ENCODE assay signal across 24 cellular contexts in genomic region chr9:95440447-95440846, GRCh38.
DNase-seq lines count a peak whose midpoint lies in the region; ATAC-seq, FAIRE-seq and TF ChIP-seq lines count a peak whose summit lies in the region.
"Had no signal": no experiment of that assay in that cellular context is flagged by ENCODE, and none has a peak within 500 bp of the region (broad histone marks: within the 10 kb centered on the region; RNA-seq: fewer than 3 reads in every experiment).

No MANE protein-coding gene starts in this region.

- no peak for TF ChIP-seq EP300 in HepG2 (IDR thresholded peaks at IDR 0.05; ENCODE audit: low read depth in 2 of 2, low read length in 2 of 2)
- no peak for TF ChIP-seq EP300 in HepG2 (CRISPR knock-in tag; IDR thresholded peaks at IDR 0.05; ENCODE audit: borderline replicate concordance)

- H2AFZ ChIP-seq in HepG2 (ENCODE audit: low read length): no peak overlapping the region
- H2AFZ ChIP-seq in PC-3 (ENCODE audit: low read length): no peak overlapping the region
- H2AFZ ChIP-seq in neuronal stem cell (ENCODE audit: low read length): no peak overlapping the region
- H2AFZ ChIP-seq: GM23338 had no signal

- H2BK120ac ChIP-seq in neuronal stem cell (ENCODE audit: low read depth, low read length): no peak overlapping the region

- H2BK12ac ChIP-seq in neuronal stem cell (ENCODE audit: low read length): no peak overlapping the region

- intact Hi-C loops in HepG2 (cut with micrococcal nuclease; ENCODE audit: unreplicated experiment): no loop called here
- intact Hi-C loops in right lobe of liver (cut with DNase I): no loop called here
- intact Hi-C loops in PC-3 (cut with micrococcal nuclease): no loop called here

- H3K4me3 ChIP-seq in HepG2 (replicated peaks in 1 of 3; ENCODE audit: insufficient read depth in 1 of 3, low read depth in 2 of 3, low read length in 3 of 3): no peak overlapping the region
- no peak overlapping the region for H3K4me3 ChIP-seq in right lobe of liver
- H3K4me3 ChIP-seq in PC-3 (ENCODE audit: low read length): no peak overlapping the region
- no peak overlapping the region for H3K4me3 ChIP-seq in neuronal stem cell (ENCODE audit: low read length in 2 of 2)
- H3K4me3 ChIP-seq: BLaER1, GM12878, GM23338, HAP-1 had no signal

- no peaks in the 10 kb centered on the region for H3K9me2 ChIP-seq in PC-3 (replicated peaks; ENCODE audit: low read length)

- no peak overlapping the region for H2AK5ac ChIP-seq in neuronal stem cell (ENCODE audit: low read depth, low read length)

- no peak overlapping the region for H3K14ac ChIP-seq in neuronal stem cell (ENCODE audit: low read length)

- in situ Hi-C loops in HepG2 (cut with HindIII; ENCODE audit: extremely low pct_ligation_motif_present, low pct_unique_long_range_greater_than_20kb): no loop called here

- no peak overlapping the region for H3K4ac ChIP-seq in neuronal stem cell (ENCODE audit: low read length)

- H4K91ac ChIP-seq in neuronal stem cell (ENCODE audit: low read depth, low read length, poor library complexity): no peak overlapping the region

- H2BK15ac ChIP-seq in neuronal stem cell (ENCODE audit: low read length): no peak overlapping the region

- no peak for TF ChIP-seq RAD21 in HepG2 (CRISPR knock-in tag; IDR thresholded peaks at IDR 0.05)

- H3K4me2 ChIP-seq in HepG2 (ENCODE audit: low read depth, low read length) (no peak overlapping the region), PC-3 (ENCODE audit: low read length) (no peak overlapping the region), neuronal stem cell (ENCODE audit: insufficient read depth, low read length, poor library complexity, severe bottlenecking) (no peak overlapping the region)
- H3K4me2 ChIP-seq: BLaER1, GM23338 had no signal

- BruUV-seq in HepG2 (replicated peaks; lab: Mats Ljungman, UMichigan) (no TSS peak), PC-3 (replicated peaks; lab: Mats Ljungman, UMichigan) (no TSS peak)

- DNase-seq in HepG2 (ENCODE audit: low spot score): no peak
- no peak for DNase-seq in right lobe of liver
- peak; percentile 3 for DNase-seq in PC-3
- no peak for DNase-seq in neuronal stem cell (ENCODE audit: low spot score)
- no peak for DNase-seq in NCI-H2227 treated with DMSO at 0.1 percent for 48 hours (lab: John Stamatoyannopoulos, UW)
- no peak for DNase-seq in hypothalamus (lab: John Stamatoyannopoulos, UW)
- no peak for DNase-seq in NCI-H82 treated with DMSO at 0.1 percent for 48 hours (lab: John Stamatoyannopoulos, UW; ENCODE audit: unreplicated experiment)
- DNase-seq: Caco-2; CD4-positive, CD25-positive, alpha-beta regulatory T cell; CD8-positive, alpha-beta T cell; DMS153; DND-41; EL; GDM1; HFFc6 had no signal

- H4K20me1 ChIP-seq in HepG2 (ENCODE audit: insufficient read depth, low read length): no peaks in the 10 kb centered on the region
- H4K20me1 ChIP-seq in PC-3 (ENCODE audit: low read length): no peaks in the 10 kb centered on the region
- H4K20me1 ChIP-seq: BLaER1 had no signal

- H3K79me1 ChIP-seq in neuronal stem cell (ENCODE audit: low read depth, low read length): no peaks in the 10 kb centered on the region

- CTCF ChIA-PET in HepG2 (lab: Yijun Ruan, JAX; ENCODE audit: low intra/inter-chr PET ratio, low total read pairs): no interaction called here
- CTCF ChIA-PET in PC-3 (lab: Charles Lee): no interaction called here

- POLR2A ChIA-PET in HepG2 (lab: Yijun Ruan, JAX): no interaction called here
- POLR2A ChIA-PET in PC-3 (lab: Charles Lee; ENCODE audit: unreplicated experiment): no interaction called here

- no peak overlapping the region for H3K27ac ChIP-seq in HepG2 (ENCODE audit: extremely low read length, insufficient read depth, low read length)
- H3K27ac ChIP-seq in right lobe of liver: no peak overlapping the region
- no peak overlapping the region for H3K27ac ChIP-seq in PC-3 (ENCODE audit: low read length)
- H3K27ac ChIP-seq in neuronal stem cell (replicated peaks; ENCODE audit: low read length): no peak overlapping the region
- H3K27ac ChIP-seq: 22Rv1, BLaER1, C4-2B had no signal

- no peaks in the 10 kb centered on the region for H3K79me2 ChIP-seq in HepG2 (ENCODE audit: insufficient read depth, low read length)
- H3K79me2 ChIP-seq in PC-3 (ENCODE audit: low read length): no peaks in the 10 kb centered on the region

- H3F3A ChIP-seq in PC-3 (ENCODE audit: low read length, unreplicated experiment): no peaks in the 10 kb centered on the region

- TF ChIP-seq CTCF in HepG2 (CRISPR knock-in tag; IDR thresholded peaks at IDR 0.05) (no peak), right lobe of liver (IDR thresholded peaks at IDR 0.05) (no peak), PC-3 (conservative IDR thresholded peaks at IDR 0.05; ENCODE audit: low read depth, low read length) (no peak)

- FAIRE-seq in HepG2 (lab: Jason Lieb, UNC): no peak
- FAIRE-seq: A204.1, GM12878, GM18507, H54 had no signal

- H2BK5ac ChIP-seq in neuronal stem cell (ENCODE audit: low read length): no peak overlapping the region

- 45% methylated on average over 2 of the region's 3 CpGs for WGBS in HepG2 (ENCODE audit: low lambda C conversion rate)
- 35% methylated on average over 2 of the region's 3 CpGs for WGBS in right lobe of liver (ENCODE audit: insufficient coverage, low coverage, low lambda C conversion rate, missing lambda C conversion rate)
- WGBS in neuronal stem cell (ENCODE audit: extremely low coverage in 2 of 2, insufficient read length in 2 of 2, insufficient replicate concordance in 1 of 2), 2 donors: no CpG with 5 or more reads among the region's 3 CpGs

- no peak overlapping the region for H4K8ac ChIP-seq in neuronal stem cell (ENCODE audit: low read depth, low read length)

- H3K4me1 ChIP-seq in HepG2 (ENCODE audit: insufficient read depth, low read length): no peaks in the 10 kb centered on the region; the same call in 1 of the 2 replicates
- H3K4me1 ChIP-seq in right lobe of liver: no peaks in the 10 kb centered on the region
- H3K4me1 ChIP-seq in PC-3 (ENCODE audit: insufficient read depth, low read length): no peaks in the 10 kb centered on the region
- H3K4me1 ChIP-seq in neuronal stem cell (ENCODE audit: control insufficient read depth in 2 of 2, insufficient read depth in 1 of 2, low read depth in 1 of 2, low read length in 2 of 2): peaks cover 0 to 3% of the 10 kb centered on the region in 2 donors
- H3K4me1 ChIP-seq: BLaER1, Caco-2, HAP-1 had no signal

- TF ChIP-seq POLR2A in HepG2 (IDR thresholded peaks at IDR 0.05; ENCODE audit: insufficient read depth in 1 of 2, low read depth in 2 of 2, low read length in 2 of 2) (no peak), right lobe of liver (IDR thresholded peaks at IDR 0.05) (no peak)

- H3K27me3 ChIP-seq in HepG2 (ENCODE audit: control insufficient read depth in 1 of 2, insufficient read depth in 2 of 2, low read length in 2 of 2): no peaks in the 10 kb centered on the region
- no peaks in the 10 kb centered on the region for H3K27me3 ChIP-seq in right lobe of liver
- H3K27me3 ChIP-seq in PC-3 (ENCODE audit: low read length): no peaks in the 10 kb centered on the region
- no peaks in the 10 kb centered on the region for H3K27me3 ChIP-seq in neuronal stem cell (ENCODE audit: control insufficient read depth in 3 of 3, insufficient read depth in 3 of 3, low read depth in 1 of 3, low read length in 3 of 3)
- H3K27me3 ChIP-seq: BLaER1 had no signal

- H3K9ac ChIP-seq in HepG2 (ENCODE audit: insufficient read depth, low read depth, low read length) (no peak overlapping the region), PC-3 (ENCODE audit: low read length) (no peak overlapping the region), neuronal stem cell (ENCODE audit: low read depth, low read length, poor library complexity) (no peak overlapping the region)
- H3K9ac ChIP-seq: BLaER1 had no signal

- no peak overlapping the region for H3K23ac ChIP-seq in neuronal stem cell (ENCODE audit: low read depth, low read length, poor library complexity)

- H3K36me3 ChIP-seq in HepG2 (replicated peaks in 1 of 2; ENCODE audit: control insufficient read depth in 1 of 2, insufficient read depth in 2 of 2, low read length in 2 of 2): peaks cover 4 to 9% of the 10 kb centered on the region in 2 experiments; a peak in 3 of 5 replicates
- H3K36me3 ChIP-seq in right lobe of liver: peaks cover 0 to 5% (median 0%) of the 10 kb centered on the region in 4 donors
- no peaks in the 10 kb centered on the region for H3K36me3 ChIP-seq in PC-3 (ENCODE audit: low read depth, low read length)
- H3K36me3 ChIP-seq in neuronal stem cell (replicated peaks in 1 of 2; ENCODE audit: control insufficient read depth in 2 of 2, insufficient read depth in 2 of 2, low read length in 2 of 2): peaks cover 6 to 35% of the 10 kb centered on the region in 2 donors

- H3K9me3 ChIP-seq in HepG2 (ENCODE audit: low read length) (no peaks in the 10 kb centered on the region), right lobe of liver (no peaks in the 10 kb centered on the region), PC-3 (ENCODE audit: low read length) (no peaks in the 10 kb centered on the region), neuronal stem cell (replicated peaks in 1 of 2; ENCODE audit: control insufficient read depth in 2 of 2, insufficient read depth in 1 of 2, low read depth in 1 of 2, low read length in 2 of 2) (no peaks in the 10 kb centered on the region)
- H3K9me3 ChIP-seq: BLaER1, Caco-2, HAP-1 had no signal

- peak overlapping the region; percentile 49 for H3K18ac ChIP-seq in neuronal stem cell (ENCODE audit: low read length)

- ATAC-seq in HepG2: no peak
- no peak for ATAC-seq in right lobe of liver
- ATAC-seq in PC-3: peak; percentile 18; the same call in 1 of the 2 replicates
- ATAC-seq: CD8-positive, alpha-beta T cell; GM12878; GM23338 had no signal

TF ChIP-seq in HepG2, 621 proteins besides CTCF, POLR2A, EP300 and RAD21:
- TF ChIP-seq GRHL1 (CRISPR knock-in tag; conservative IDR thresholded peaks at IDR 0.05) (no peak), HNRNPK (IDR thresholded peaks at IDR 0.05; ENCODE audit: low read depth, low read length, poor library complexity, severe bottlenecking) (peak; percentile 55)
